In the genomic region with DNA sequence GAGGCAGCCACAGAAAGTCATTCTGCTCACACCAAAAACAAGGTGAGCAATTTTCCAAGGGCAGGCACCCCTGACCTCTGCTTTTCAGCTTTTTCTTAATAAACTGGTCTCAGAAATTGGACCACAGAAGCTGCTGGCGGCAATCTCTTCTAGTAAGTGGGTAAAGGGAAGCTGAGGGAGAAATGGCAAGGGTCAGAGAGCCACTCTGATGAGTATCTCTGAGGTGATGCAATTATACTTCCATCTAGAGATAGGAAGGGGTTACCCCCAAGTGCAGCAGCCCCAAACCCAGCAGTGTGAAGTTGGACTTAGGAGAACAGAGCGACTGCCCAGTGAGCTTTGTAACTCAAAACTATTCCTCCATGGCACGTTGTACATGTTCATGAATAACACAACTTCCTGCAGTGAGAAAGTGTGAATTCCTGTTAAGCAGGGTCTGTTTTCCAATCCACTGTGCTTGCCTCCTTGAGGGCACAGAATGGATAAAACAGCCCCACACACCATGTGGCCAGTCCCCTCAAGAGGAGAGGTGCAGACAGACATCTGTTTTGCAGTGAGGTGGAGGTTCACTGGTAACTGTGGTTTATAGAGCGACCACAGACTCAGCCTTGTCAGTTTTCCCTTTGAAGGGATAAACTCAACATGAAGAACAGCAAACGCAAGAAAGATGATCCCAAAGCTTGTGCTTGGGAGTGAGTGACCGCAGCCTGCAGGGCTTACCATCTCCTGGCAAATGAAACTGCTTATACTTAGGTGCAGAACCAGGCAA, we compare ENCODE assay signal across 24 cellular contexts.
"Had no signal": no experiment of that assay in that cellular context is flagged by ENCODE, and none has a peak within 500 bp of the region (broad histone marks: within the 10 kb centered on the region; RNA-seq: fewer than 3 reads in every experiment).

No MANE protein-coding gene starts in this region.

- H3K36me3 ChIP-seq: left lung, suprapubic skin had no signal

- ATAC-seq: esophagus mucosa, left lung had no signal

- H3K36me3 Mint-ChIP-seq: brain; naive thymus-derived CD8-positive, alpha-beta T cell had no signal

- H3K4me2 ChIP-seq: hepatocyte had no signal

- H2AFZ ChIP-seq: hepatocyte had no signal

- H3K27ac Mint-ChIP-seq: activated CD4-positive, alpha-beta memory T cell treated with anti-CD3 and anti-CD28 coated beads, Interleukin-2, amount 10 ng/mL, durations not matched to agents 7 days and 5 days; activated naive CD4-positive, alpha-beta T cell treated with anti-CD3 and anti-CD28 coated beads, Interleukin-2, amount 50 U/mL, for 24 hours had no signal

- H3K9me3 Mint-ChIP-seq: activated CD4-positive, alpha-beta memory T cell treated with anti-CD3 and anti-CD28 coated beads, Interleukin-2, amount 10 ng/mL, durations not matched to agents 7 days and 5 days; activated naive CD4-positive, alpha-beta T cell treated with anti-CD3 and anti-CD28 coated beads, Interleukin-2, amount 50 U/mL, for 24 hours; central memory CD8-positive, alpha-beta T cell; naive thymus-derived CD8-positive, alpha-beta T cell had no signal

- FAIRE-seq: keratinocyte, small intestine had no signal

- H3K79me2 ChIP-seq: hepatocyte had no signal

- H3K4me3 Mint-ChIP-seq: activated CD4-positive, alpha-beta memory T cell treated with anti-CD3 and anti-CD28 coated beads, Interleukin-2, amount 10 ng/mL, durations not matched to agents 7 days and 5 days; activated naive CD4-positive, alpha-beta T cell treated with anti-CD3 and anti-CD28 coated beads, Interleukin-2, amount 50 U/mL, for 24 hours; brain; central memory CD8-positive, alpha-beta T cell had no signal

- H3K4me1 Mint-ChIP-seq: central memory CD8-positive, alpha-beta T cell had no signal

- H3K9me3 ChIP-seq: left lung, suprapubic skin had no signal

- H3K4me1 ChIP-seq: left lung, suprapubic skin had no signal

- H3K27ac ChIP-seq: coronary artery, hepatocyte, left lung, suprapubic skin had no signal

- H3K27me3 ChIP-seq: hepatocyte, left lung, suprapubic skin had no signal

- DNase-seq: activated CD4-positive, alpha-beta memory T cell treated with anti-CD3 and anti-CD28 coated beads, Interleukin-2, amount 10 ng/mL, durations not matched to agents 7 days and 5 days; activated CD4-positive, CD25-positive, alpha-beta regulatory T cell treated with anti-CD3 and anti-CD28 coated beads, Interleukin-2, amount 50 U/mL, for 72 hours; activated CD8-positive, alpha-beta memory T cell treated with anti-CD3 and anti-CD28 coated beads, Interleukin-2, amount 50 U/mL, for 4 hours; activated effector memory CD4-positive, alpha-beta T cell treated with anti-CD3 and anti-CD28 coated beads, Interleukin-2, amount 50 U/mL, for 16 hours; activated T-cell treated with anti-CD3 and anti-CD28 coated beads, Interleukin-2, amount 50 U/mL, for 48 hours; amygdala; left lung; mammary epithelial cell; naive thymus-derived CD8-positive, alpha-beta T cell; nucleus accumbens; stimulated activated CD4-positive, alpha-beta T cell treated with anti-CD3 and anti-CD28 coated beads, Interleukin-4, amount 100 ng/mL, for 4 hours; stimulated activated CD8-positive, alpha-beta memory T cell treated with anti-CD3 and anti-CD28 coated beads, Interleukin-4, amount 100 ng/mL, for 48 hours; stimulated activated naive CD4-positive, alpha-beta T cell treated with Interleukin-2 at 50 U/mL for 16 hours; T1000; trophoblast cell had no signal

- H3K4me3 ChIP-seq: coronary artery, hepatocyte, left lung, suprapubic skin had no signal

- H3K27me3 Mint-ChIP-seq: activated naive CD4-positive, alpha-beta T cell treated with anti-CD3 and anti-CD28 coated beads, Interleukin-2, amount 50 U/mL, for 24 hours; central memory CD8-positive, alpha-beta T cell had no signal
